Comparison of ENCODE assay signal across 8 cellular contexts in genomic region chr4:68700152-68700551, GRCh38. TPM values are rescaled to one million over a fixed set of nuclear protein-coding genes. Genes with fewer than 3 reads are reported as not detected.
"Had no signal": no experiment of that assay in that cellular context is flagged by ENCODE, and none has a peak within 500 bp of the region (broad histone marks: within the 10 kb centered on the region; RNA-seq: fewer than 3 reads in every experiment).

No MANE protein-coding gene starts in this region.

- H3K4me3 ChIP-seq: K562 had no signal

- H3K27ac ChIP-seq: HL-60, KMS-11 had no signal

- FAIRE-seq: HTR-8/SVneo, K562 had no signal

- DNase-seq: IMR-90, KBM-7, KG1 had no signal

- ATAC-seq: K562 had no signal

- H3K9ac ChIP-seq: KMS-11 had no signal

- H3K4me2 ChIP-seq: KMS-11 had no signal

RNA-seq across cellular contexts. Expression of gene UGT2B15, which starts 29.7 kb away (rescaled TPM):
- total RNA-seq: HT1080, IMR-90 had no signal
- polyA plus RNA-seq: IMR-90 had no signal
